9 cellular contexts compared by ENCODE assay signal in genomic region chr6:105981002-105981887, GRCh38.
DNase-seq lines count a peak whose midpoint lies in the region; ATAC-seq and TF ChIP-seq lines count a peak whose summit lies in the region.
"Had no signal": no experiment of that assay in that cellular context is flagged by ENCODE, and none has a peak within 500 bp of the region (broad histone marks: within the 10 kb centered on the region; RNA-seq: fewer than 3 reads in every experiment).

No MANE protein-coding gene starts in this region.

- no peak for ATAC-seq in activated naive CD8-positive, alpha-beta T cell treated with anti-CD3 and anti-CD28 coated beads, Interleukin-2, amount 50 U/mL, for 24 hours
- ATAC-seq in lower lobe of right lung, result peak in 1 of 2 donors; percentile 42
- ATAC-seq in GM21529 (IDR thresholded peaks at IDR 0.05; ENCODE audit: unreplicated experiment), result no peak

- H3K4me1 ChIP-seq in breast epithelium, result no peaks in the 10 kb centered on the region
- H3K4me1 ChIP-seq in lower lobe of right lung, result peaks cover 20% of the 10 kb centered on the region
- peaks cover 0 to 19% (median 10%) of the 10 kb centered on the region in 4 donors for H3K4me1 ChIP-seq in tibial artery

- no peaks in the 10 kb centered on the region for H3K9me3 ChIP-seq in breast epithelium
- H3K9me3 ChIP-seq in lower lobe of right lung, result no peaks in the 10 kb centered on the region
- no peaks in the 10 kb centered on the region for H3K9me3 ChIP-seq in tibial artery

- H3K4me3 ChIP-seq in breast epithelium, result peak overlapping the region; percentile 34 to 61 (median 52)
- H3K4me3 ChIP-seq in lower lobe of right lung, result peak overlapping the region; percentile 41
- peak overlapping the region; percentile 21 to 26 for H3K4me3 ChIP-seq in tibial artery

- no peaks in the 10 kb centered on the region for H3K36me3 Mint-ChIP-seq in MCF 10A (ENCODE audit: insufficient read depth, unreplicated experiment)
- peaks cover 6% of the 10 kb centered on the region for H3K36me3 Mint-ChIP-seq in activated naive CD8-positive, alpha-beta T cell treated with anti-CD3 and anti-CD28 coated beads, Interleukin-2, amount 50 U/mL, for 24 hours (ENCODE audit: low read depth)

- no peak overlapping the region for H3K4me3 Mint-ChIP-seq in MCF 10A (ENCODE audit: unreplicated experiment)
- H3K4me3 Mint-ChIP-seq in activated naive CD8-positive, alpha-beta T cell treated with anti-CD3 and anti-CD28 coated beads, Interleukin-2, amount 50 U/mL, for 24 hours, result peak overlapping the region; percentile 80

- no peaks in the 10 kb centered on the region for H3K9me3 Mint-ChIP-seq in MCF 10A (ENCODE audit: unreplicated experiment)
- H3K9me3 Mint-ChIP-seq in activated naive CD8-positive, alpha-beta T cell treated with anti-CD3 and anti-CD28 coated beads, Interleukin-2, amount 50 U/mL, for 24 hours, result peaks cover 4% of the 10 kb centered on the region

- no peaks in the 10 kb centered on the region for H3K36me3 ChIP-seq in breast epithelium
- H3K36me3 ChIP-seq in lower lobe of right lung, result no peaks in the 10 kb centered on the region
- H3K36me3 ChIP-seq in tibial artery, result no peaks in the 10 kb centered on the region

- no TSS peak for BruUV-seq in MCF 10A (replicated peaks; lab: Mats Ljungman, UMichigan)

- H3K4me1 Mint-ChIP-seq in MCF 10A (ENCODE audit: insufficient read depth, unreplicated experiment), result no peaks in the 10 kb centered on the region
- H3K4me1 Mint-ChIP-seq in activated naive CD8-positive, alpha-beta T cell treated with anti-CD3 and anti-CD28 coated beads, Interleukin-2, amount 50 U/mL, for 24 hours, result peaks cover 28% of the 10 kb centered on the region

- H3K27ac Mint-ChIP-seq in MCF 10A (ENCODE audit: low read depth, unreplicated experiment), result no peak overlapping the region
- peak overlapping the region; percentile 80 for H3K27ac Mint-ChIP-seq in activated naive CD8-positive, alpha-beta T cell treated with anti-CD3 and anti-CD28 coated beads, Interleukin-2, amount 50 U/mL, for 24 hours
- H3K27ac Mint-ChIP-seq: nephron had no signal

- H3K27me3 Mint-ChIP-seq in MCF 10A (ENCODE audit: insufficient read depth, unreplicated experiment), result no peaks in the 10 kb centered on the region
- H3K27me3 Mint-ChIP-seq in activated naive CD8-positive, alpha-beta T cell treated with anti-CD3 and anti-CD28 coated beads, Interleukin-2, amount 50 U/mL, for 24 hours, result peaks cover 57% of the 10 kb centered on the region

- no peak for TF ChIP-seq POLR2A in breast epithelium (IDR thresholded peaks at IDR 0.05)

- no peak for TF ChIP-seq CTCF in breast epithelium (IDR thresholded peaks at IDR 0.05)
- TF ChIP-seq CTCF in MCF 10A (IDR thresholded peaks at IDR 0.05; ENCODE audit: unreplicated experiment), result no peak
- no peak for TF ChIP-seq CTCF in lower lobe of right lung (IDR thresholded peaks at IDR 0.05)
- no peak for TF ChIP-seq CTCF in tibial artery (IDR thresholded peaks at IDR 0.05)

- no peak overlapping the region for H3K27ac ChIP-seq in breast epithelium
- no peak overlapping the region for H3K27ac ChIP-seq in lower lobe of right lung
- no peak overlapping the region for H3K27ac ChIP-seq in tibial artery

- CTCF ChIA-PET in MCF 10A (lab: Yijun Ruan, JAX) (interaction anchor here (0.6 to 0.7 kb wide), 3 partner anchors 106 to 558 kb away, joined by 3 to 4 read pairs (median 3); no protein-coding TSS in a partner anchor), HEK293T (lab: Yijun Ruan, JAX) (no interaction called here)

- intact Hi-C loops in breast epithelium (cut with DNase I; ENCODE audit: low total_unique reads), result no loop called here
- intact Hi-C loops in MCF 10A (cut with micrococcal nuclease), result no loop called here
- intact Hi-C loops in lower lobe of right lung (cut with DNase I), result no loop called here
- intact Hi-C loops in tibial artery (cut with DNase I; ENCODE audit: low total_unique reads), result no loop called here

- H3K27me3 ChIP-seq in breast epithelium, result peaks cover 0 to 7% of the 10 kb centered on the region in 2 donors
- peaks cover 56% of the 10 kb centered on the region for H3K27me3 ChIP-seq in lower lobe of right lung (ENCODE audit: low read depth)
- peaks cover 0 to 54% of the 10 kb centered on the region in 2 donors for H3K27me3 ChIP-seq in tibial artery

- DNase-seq in breast epithelium (ENCODE audit: low spot score in 2 of 2) (no peak), MCF 10A (ENCODE audit: unreplicated experiment) (no peak), lower lobe of right lung (no peak), tibial artery (no peak), foreskin melanocyte (no peak), HEK293T (ENCODE audit: extremely low spot score) (no peak)
- peak; percentile 33 for DNase-seq in activated naive CD8-positive, alpha-beta T cell treated with anti-CD3 and anti-CD28 coated beads, Interleukin-2, amount 50 U/mL, for 24 hours

- POLR2A ChIA-PET in MCF 10A (lab: Yijun Ruan, JAX), result no interaction called here
- POLR2A ChIA-PET in HEK293T (lab: Yijun Ruan, JAX), result no interaction called here

TF ChIP-seq in HEK293T, 16 proteins besides CTCF, POLR2A, EP300 and RAD21:
- no peak for TF ChIP-seq TARDBP (IDR thresholded peaks at IDR 0.05)
- no peak for TF ChIP-seq ELF4 (IDR thresholded peaks at IDR 0.05)
- no peak for TF ChIP-seq PKNOX1 (IDR thresholded peaks at IDR 0.05)
- no peak for TF ChIP-seq HDGF (IDR thresholded peaks at IDR 0.05; ENCODE audit: borderline replicate concordance)
- no peak for TF ChIP-seq NFRKB (IDR thresholded peaks at IDR 0.05)
- no peak for TF ChIP-seq SP1 (IDR thresholded peaks at IDR 0.05)
- no peak for TF ChIP-seq FOXK2 (IDR thresholded peaks at IDR 0.05)
- no peak for TF ChIP-seq CTBP1 (IDR thresholded peaks at IDR 0.05; ENCODE audit: borderline replicate concordance)
- no peak for TF ChIP-seq FOXM1 (IDR thresholded peaks at IDR 0.05; ENCODE audit: borderline replicate concordance)
- no peak for TF ChIP-seq ZNF384 (IDR thresholded peaks at IDR 0.05)
- TF ChIP-seq SUZ12 (IDR thresholded peaks at IDR 0.05), result no peak
- TF ChIP-seq LEF1 (IDR thresholded peaks at IDR 0.05; ENCODE audit: borderline replicate concordance), result no peak
- TF ChIP-seq BHLHE40 (IDR thresholded peaks at IDR 0.05; ENCODE audit: borderline replicate concordance), result no peak
- no peak for TF ChIP-seq ARNT (IDR thresholded peaks at IDR 0.05)
- no peak for TF ChIP-seq FOXA1 (IDR thresholded peaks at IDR 0.05)
- no peak for TF ChIP-seq L3MBTL2 (conservative IDR thresholded peaks at IDR 0.05)
